ENCODE assay signal across 8 cellular contexts in genomic region chr5:174935854-174936474, GRCh38.
DNase-seq lines count a peak whose midpoint lies in the region; ATAC-seq and TF ChIP-seq lines count a peak whose summit lies in the region.

No MANE protein-coding gene starts in this region.

- H3K4me3 Mint-ChIP-seq in H9 = no peak overlapping the region
- H3K4me3 Mint-ChIP-seq in activated naive CD8-positive, alpha-beta T cell treated with anti-CD3 and anti-CD28 coated beads for 36 hours = no peak overlapping the region

- POLR2A ChIA-PET in Panc1 (lab: Charles Lee) = no interaction called here

- no peak overlapping the region for H2BK20ac ChIP-seq in H9 (ENCODE audit: low read depth, low read length, poor library complexity, severe bottlenecking)

- no peaks in the 10 kb centered on the region for H3K36me3 Mint-ChIP-seq in H9 (ENCODE audit: insufficient read depth in 1 of 3, low read depth in 3 of 3)
- H3K36me3 Mint-ChIP-seq in activated naive CD8-positive, alpha-beta T cell treated with anti-CD3 and anti-CD28 coated beads for 36 hours = no peaks in the 10 kb centered on the region

- H3K4me2 ChIP-seq in H9 (ENCODE audit: insufficient read depth, insufficient read length, low read length) = no peak overlapping the region

- CTCF ChIA-PET in Panc1 (lab: Charles Lee) = no interaction called here

- H3T11ph ChIP-seq in H9 (ENCODE audit: low read length) = no peak overlapping the region

- H3K18ac ChIP-seq in H9 (ENCODE audit: insufficient read length, low read depth, low read length) = no peak overlapping the region

- H3K4me1 ChIP-seq in H9 (ENCODE audit: insufficient read depth, low read length) (no peaks in the 10 kb centered on the region), Panc1 (ENCODE audit: control insufficient read depth, insufficient read depth, low read length) (no peaks in the 10 kb centered on the region)

- DNase-seq in Caki2 (ENCODE audit: low read depth) = peak; percentile 60
- peak; percentile 83 for DNase-seq in H9
- DNase-seq in Panc1 (ENCODE audit: low read depth, low spot score) = peak; percentile 51
- DNase-seq in activated naive CD8-positive, alpha-beta T cell treated with anti-CD3 and anti-CD28 coated beads for 36 hours = peak; percentile 16
- peak; percentile 45 for DNase-seq in left cardiac atrium
- DNase-seq in retina = peak; percentile 78

- H3K9ac ChIP-seq in H9 (ENCODE audit: extremely low read depth, insufficient read length, low read length) = no peak overlapping the region

- H2AFZ ChIP-seq in H9 (ENCODE audit: low read length) = no peak overlapping the region

- no peak overlapping the region for H3K4ac ChIP-seq in H9 (ENCODE audit: low read depth, low read length)

- no peak overlapping the region for H2BK120ac ChIP-seq in H9 (ENCODE audit: low read depth, low read length, poor library complexity, severe bottlenecking)

- TF ChIP-seq CTCF in H9 (conservative IDR thresholded peaks at IDR 0.05) (peak; percentile 96), Panc1 (IDR thresholded peaks at IDR 0.05) (peak; percentile 96)

- H3K23me2 ChIP-seq in H9 (ENCODE audit: insufficient read length, low read depth, low read length, poor library complexity, severe bottlenecking) = no peaks in the 10 kb centered on the region

- peaks cover 3 to 5% of the 10 kb centered on the region in 2 experiments; a peak in 3 of 5 replicates for H3K9me3 Mint-ChIP-seq in H9
- H3K9me3 Mint-ChIP-seq in activated naive CD8-positive, alpha-beta T cell treated with anti-CD3 and anti-CD28 coated beads for 36 hours = no peaks in the 10 kb centered on the region

- no peak overlapping the region for H2BK15ac ChIP-seq in H9 (ENCODE audit: low read depth, low read length)

- no TSS peak for BruUV-seq in Panc1 (replicated peaks; lab: Mats Ljungman, UMichigan)

- no peak overlapping the region for H4K91ac ChIP-seq in H9 (ENCODE audit: insufficient read length, low read depth, low read length)

- peaks cover 7% of the 10 kb centered on the region for H3K27me3 Mint-ChIP-seq in H9 (ENCODE audit: low read depth)
- H3K27me3 Mint-ChIP-seq in activated naive CD8-positive, alpha-beta T cell treated with anti-CD3 and anti-CD28 coated beads for 36 hours = peaks cover 15% of the 10 kb centered on the region

- no peaks in the 10 kb centered on the region for H3K9me3 ChIP-seq in H9 (ENCODE audit: control insufficient read depth, low read depth, low read length)
- H3K9me3 ChIP-seq in Panc1 (ENCODE audit: control insufficient read depth, insufficient read depth, low read depth, low read length) = no peaks in the 10 kb centered on the region

- H3K79me2 ChIP-seq in H9 (ENCODE audit: insufficient read depth, low read length) = no peaks in the 10 kb centered on the region

- H3K4me1 Mint-ChIP-seq in H9 = peaks cover 0 to 4% of the 10 kb centered on the region in 2 experiments; a peak in 2 of 4 replicates
- H3K4me1 Mint-ChIP-seq in activated naive CD8-positive, alpha-beta T cell treated with anti-CD3 and anti-CD28 coated beads for 36 hours = no peaks in the 10 kb centered on the region

- WGBS in H9 (ENCODE audit: extremely low coverage, insufficient read length, low lambda C conversion rate) = no CpG with 5 or more reads among the region's 9 CpGs

- no peak overlapping the region for H2AK5ac ChIP-seq in H9 (ENCODE audit: insufficient read length, low read length)

- H4K5ac ChIP-seq in H9 (ENCODE audit: insufficient read length, low read depth, low read length) = no peak overlapping the region

- no peak overlapping the region for H4K8ac ChIP-seq in H9 (replicated peaks; ENCODE audit: insufficient read length, low read depth, low read length)

- H3K56ac ChIP-seq in H9 (ENCODE audit: insufficient read length, low read depth, low read length) = no peak overlapping the region

- no peak overlapping the region for H2BK5ac ChIP-seq in H9 (ENCODE audit: insufficient read length, low read length)

- H3K36me3 ChIP-seq in Panc1 (ENCODE audit: control insufficient read depth, insufficient read depth, low read length) = no peaks in the 10 kb centered on the region

- H3K14ac ChIP-seq in H9 (ENCODE audit: insufficient read depth, low read length) = no peak overlapping the region

- H3K79me1 ChIP-seq in H9 (ENCODE audit: insufficient read depth, low read depth, low read length, poor library complexity, severe bottlenecking) = no peaks in the 10 kb centered on the region

- no peak overlapping the region for H2BK12ac ChIP-seq in H9 (ENCODE audit: insufficient read length, low read depth, low read length)

- H3K27me3 ChIP-seq in H9 (ENCODE audit: insufficient read depth, low read length) = no peaks in the 10 kb centered on the region
- H3K27me3 ChIP-seq in Panc1 (ENCODE audit: control insufficient read depth, insufficient read depth, low read length) = peaks cover 2% of the 10 kb centered on the region; the same call in 1 of the 2 replicates

- intact Hi-C loops in Panc1 (cut with micrococcal nuclease; ENCODE audit: unreplicated experiment) = loop anchor here (1.0 to 5.0 kb wide), 3 partner anchors 26 to 609 kb away; no protein-coding TSS in a partner anchor
- intact Hi-C loops in left cardiac atrium (cut with DNase I) = loop anchor here in 1 of 2 donors (1.0 to 10.0 kb wide), 2 partner anchors 26 to 511 kb away; no protein-coding TSS in a partner anchor

- no peak overlapping the region for H3K27ac Mint-ChIP-seq in H9
- H3K27ac Mint-ChIP-seq in activated naive CD8-positive, alpha-beta T cell treated with anti-CD3 and anti-CD28 coated beads for 36 hours = no peak overlapping the region

- no peak overlapping the region for H3K4me3 ChIP-seq in Panc1 (ENCODE audit: low read depth in 2 of 2, low read length in 2 of 2)

- no peak overlapping the region for H3K23ac ChIP-seq in H9 (ENCODE audit: insufficient read length, low read depth, low read length)

- H3K27ac ChIP-seq in H9 (ENCODE audit: insufficient read length, low read depth, low read length) = no peak overlapping the region
- H3K27ac ChIP-seq in Panc1 (ENCODE audit: low read length) = no peak overlapping the region

- in situ Hi-C loops in Caki2 (cut with HindIII; ENCODE audit: low pct_unique_long_range_greater_than_20kb, low sequenced_read_pairs) = no loop called here
- in situ Hi-C loops in Panc1 (cut with HindIII; ENCODE audit: low pct_unique_long_range_greater_than_20kb, low sequenced_read_pairs) = no loop called here

- ATAC-seq in Panc1 = peak; percentile 92
- peak; percentile 61 to 72 for ATAC-seq in left cardiac atrium
- no peak for ATAC-seq in GM21526 (IDR thresholded peaks at IDR 0.05; ENCODE audit: low FRiP score, unreplicated experiment)
- ATAC-seq in GM18861 (IDR thresholded peaks at IDR 0.05; ENCODE audit: unreplicated experiment) = no peak

- no peaks in the 10 kb centered on the region for H4K20me1 ChIP-seq in H9 (ENCODE audit: control insufficient read depth, insufficient read depth, insufficient read length)

Comparison
In these comparisons a context has a peak if more than half of its experiments do, and no peak if none do; other contexts are left out.
1. DNase-seq: peak in every context shown above with its lines; median percentile 83 in H9; 78 in retina; 60 in Caki2; 51 in Panc1; 45 in left cardiac atrium; 16 in activated naive CD8-positive, alpha-beta T cell treated with anti-CD3 and anti-CD28 coated beads for 36 hours.
2. ATAC-seq: peak in Panc1 (single experiment) and left cardiac atrium (2 of 2); none in GM21526 (single experiment) and GM18861 (single experiment).